Comparison of ENCODE assay signal across 10 cellular contexts in genomic region chr14:72907886-72908285, GRCh38. TPM values are rescaled to one million over a fixed set of nuclear protein-coding genes. Genes with fewer than 3 reads are reported as not detected.
DNase-seq lines count a peak whose midpoint lies in the region; ATAC-seq and TF ChIP-seq lines count a peak whose summit lies in the region.
"Had no signal": no experiment of that assay in that cellular context is flagged by ENCODE, and none has a peak within 500 bp of the region (broad histone marks: within the 10 kb centered on the region; RNA-seq: fewer than 3 reads in every experiment).

No MANE protein-coding gene starts in this region.

- peak overlapping the region; percentile 46 for H3K4me2 ChIP-seq in GM23338

- H3K27me3 ChIP-seq in GM23338 (ENCODE audit: insufficient read depth): no peaks in the 10 kb centered on the region
- H3K27me3 ChIP-seq in RWPE2 (ENCODE audit: insufficient read depth, poor library complexity, severe bottlenecking): no peaks in the 10 kb centered on the region
- H3K27me3 ChIP-seq in left ventricle myocardium inferior (ENCODE audit: low read depth): no peaks in the 10 kb centered on the region

- peaks cover 5% of the 10 kb centered on the region for H3K27me3 Mint-ChIP-seq in GM23338 (ENCODE audit: insufficient read depth, low read depth, poor library complexity)

- H3K4me3 Mint-ChIP-seq in GM23338: no peak overlapping the region

- H3K4me1 Mint-ChIP-seq in GM23338: peaks cover 22% of the 10 kb centered on the region; the same call in 2 of the 3 replicates

- H3K27ac Mint-ChIP-seq in GM23338: no peak overlapping the region

- H3K36me3 ChIP-seq in GM23338 (ENCODE audit: insufficient read depth) (no peaks in the 10 kb centered on the region), RWPE2 (ENCODE audit: low read depth) (no peaks in the 10 kb centered on the region), left ventricle myocardium inferior (no peaks in the 10 kb centered on the region)

- no peaks in the 10 kb centered on the region for H3K79me2 ChIP-seq in GM23338 (replicated peaks; ENCODE audit: insufficient read depth)

- intact Hi-C loops in left ventricle myocardium inferior (cut with micrococcal nuclease): no loop called here

- no peak overlapping the region for H2AFZ ChIP-seq in GM23338

- ATAC-seq in GM23338: peak; percentile 74
- ATAC-seq in RWPE2 (ENCODE audit: low read depth): peak; percentile 77
- no peak for ATAC-seq in HG03135 (IDR thresholded peaks at IDR 0.05; ENCODE audit: unreplicated experiment)

- H3K9me3 Mint-ChIP-seq in GM23338: no peaks in the 10 kb centered on the region

- H3K4me1 ChIP-seq in GM23338 (ENCODE audit: insufficient read depth) (peaks cover 15% of the 10 kb centered on the region), RWPE2 (ENCODE audit: insufficient read depth, poor library complexity, severe bottlenecking) (peaks cover 6% of the 10 kb centered on the region), left ventricle myocardium inferior (peaks cover 34% of the 10 kb centered on the region)

- no peaks in the 10 kb centered on the region for H4K20me1 ChIP-seq in GM23338 (replicated peaks; ENCODE audit: insufficient read depth)

- H3K9me3 ChIP-seq in RWPE2 (ENCODE audit: severe bottlenecking): no peaks in the 10 kb centered on the region
- H3K9me3 ChIP-seq in left ventricle myocardium inferior (replicated peaks): no peaks in the 10 kb centered on the region

- no peaks in the 10 kb centered on the region for H3F3A ChIP-seq in GM23338 (replicated peaks; ENCODE audit: low read depth)

- H3K9me2 ChIP-seq in GM23338 (ENCODE audit: insufficient read depth): no peaks in the 10 kb centered on the region

- TF ChIP-seq CTCF in GM23338 (conservative IDR thresholded peaks at IDR 0.05; ENCODE audit: low read depth in 2 of 2) (no peak), RWPE2 (IDR thresholded peaks at IDR 0.05; ENCODE audit: poor library complexity, severe bottlenecking) (no peak), left ventricle myocardium inferior (IDR thresholded peaks at IDR 0.05; ENCODE audit: borderline replicate concordance) (no peak)

- DNase-seq in A172 (ENCODE audit: low spot score) (peak; percentile 94), GM23338 (ENCODE audit: low spot score) (no peak), RWPE2 (ENCODE audit: low spot score) (no peak), left ventricle myocardium inferior (no peak), cerebellar nuclear complex (lab: John Stamatoyannopoulos, UW) (no peak), occipital lobe (lab: John Stamatoyannopoulos, UW) (no peak), NCI-H510A treated with DMSO at 0.1 percent for 48 hours (lab: John Stamatoyannopoulos, UW) (no peak)
- DNase-seq: NCI-H1105, T-helper 2 cell had no signal

- H3K27ac ChIP-seq in GM23338 (ENCODE audit: low read depth): no peak overlapping the region
- no peak overlapping the region for H3K27ac ChIP-seq in RWPE2 (ENCODE audit: poor library complexity, severe bottlenecking)
- H3K27ac ChIP-seq in left ventricle myocardium inferior (replicated peaks): peak overlapping the region; percentile 58

- H3K36me3 Mint-ChIP-seq in GM23338 (ENCODE audit: low read depth): no peaks in the 10 kb centered on the region

- H3K4me3 ChIP-seq in GM23338 (peak overlapping the region; percentile 15; the same call in 1 of the 2 replicates), RWPE2 (ENCODE audit: severe bottlenecking) (no peak overlapping the region), left ventricle myocardium inferior (peak overlapping the region; percentile 16)

TF ChIP-seq in GM23338, 12 proteins besides CTCF, POLR2A, EP300 and RAD21 (continues in another document):
- no peak for TF ChIP-seq EZH2 (IDR thresholded peaks at IDR 0.05; ENCODE audit: low read depth, unreplicated experiment)
- 0 out of 2 replicates have a peak, but pooled peaks have one; percentile 38 for TF ChIP-seq ZNF462 (CRISPR knock-in tag; IDR thresholded peaks at IDR 0.05)

RNA-seq across cellular contexts. Expression of gene DPF3, which starts 14.0 kb away (rescaled TPM):
- 1.3 and 3.2 TPM in 2 replicates for total RNA-seq in A172 (2014; rRNA removed; shearing (Covaris generic))
- 1.0 TPM in 1 of 2 replicates, not detected in the other for total RNA-seq in GM23338 (2014; rRNA removed; shearing (Covaris generic))
- 0.18 and 0.37 TPM in 2 replicates for polyA plus RNA-seq in GM23338 (2016; fragmentation: Nextera tagmentation; extraction: Ambion mirVana)
- 37.7 TPM for total RNA-seq in left ventricle myocardium inferior
- total RNA-seq in occipital lobe: 5.3 TPM

RNA-seq across cellular contexts. Expression of gene DCAF4, which starts 18.4 kb away (rescaled TPM):
- total RNA-seq in A172 (2014; rRNA removed; shearing (Covaris generic)): 32.5 and 47.9 TPM in 2 replicates
- 30.3 and 39.3 TPM in 2 replicates for total RNA-seq in GM23338 (2014; rRNA removed; shearing (Covaris generic))
- 17.5 and 18.4 TPM in 2 replicates for polyA plus RNA-seq in GM23338 (2016; fragmentation: Nextera tagmentation; extraction: Ambion mirVana)
- 6.9 TPM for total RNA-seq in left ventricle myocardium inferior
- 7.0 TPM for total RNA-seq in occipital lobe
